8 cellular contexts compared by ENCODE assay signal in the genomic region with DNA sequence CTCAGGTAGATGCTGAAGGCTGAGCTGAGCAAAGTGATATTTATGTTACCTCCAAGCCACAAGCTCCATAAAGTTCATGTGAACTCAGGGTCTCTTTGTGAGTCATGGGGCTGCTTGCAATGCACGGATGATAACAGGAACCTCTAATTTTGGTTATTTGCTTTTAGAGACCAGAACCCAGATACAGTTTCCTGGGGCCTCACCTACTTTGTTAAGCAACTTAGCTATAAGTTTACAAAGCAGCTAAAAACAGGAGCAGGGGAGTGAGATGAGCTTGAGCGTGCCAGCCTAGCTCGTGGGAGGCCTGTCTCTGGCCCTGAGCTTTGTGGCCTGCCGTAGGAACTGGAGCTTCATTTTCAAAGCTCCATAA.
DNase-seq lines count a peak whose midpoint lies in the region; ATAC-seq and TF ChIP-seq lines count a peak whose summit lies in the region.

No MANE protein-coding gene starts in this region.

- DNase-seq in GM19238 (ENCODE audit: insufficient read length, low spot score) (peak; percentile 31), fibroblast of pulmonary artery (ENCODE audit: low read depth) (peak; percentile 40), EL (no peak), AG08396 (ENCODE audit: low spot score) (no peak)
- peak; percentile 69 for DNase-seq in activated CD4-positive, alpha-beta T cell treated with anti-CD3 and anti-CD28 coated beads for 48 hours
- peak; percentile 53 for DNase-seq in stimulated activated CD4-positive, alpha-beta T cell treated with anti-CD3 and anti-CD28 coated beads, Interleukin-4, amount 100 ng/mL, for 1 hour

- ATAC-seq in HG03095 (IDR thresholded peaks at IDR 0.05; ENCODE audit: unreplicated experiment): peak; percentile 42
- ATAC-seq in HG03521 (IDR thresholded peaks at IDR 0.05; ENCODE audit: unreplicated experiment): no peak

- TF ChIP-seq CTCF in fibroblast of pulmonary artery (IDR thresholded peaks at IDR 0.05; ENCODE audit: low read length, missing control alignments): no peak

- H3K4me3 ChIP-seq in fibroblast of pulmonary artery (replicated peaks; ENCODE audit: low read depth, low read length): no peak overlapping the region

Comparison
In these comparisons a context has a peak if more than half of its experiments do, and no peak if none do; other contexts are left out.
1. DNase-seq: peak in GM19238 (single experiment), activated CD4-positive, alpha-beta T cell treated with anti-CD3 and anti-CD28 coated beads for 48 hours (single experiment), fibroblast of pulmonary artery (single experiment) and stimulated activated CD4-positive, alpha-beta T cell treated with anti-CD3 and anti-CD28 coated beads, Interleukin-4, amount 100 ng/mL, for 1 hour (single experiment); none in EL (single experiment) and AG08396 (single experiment).